23 cellular contexts compared by ENCODE assay signal in the genomic region with DNA sequence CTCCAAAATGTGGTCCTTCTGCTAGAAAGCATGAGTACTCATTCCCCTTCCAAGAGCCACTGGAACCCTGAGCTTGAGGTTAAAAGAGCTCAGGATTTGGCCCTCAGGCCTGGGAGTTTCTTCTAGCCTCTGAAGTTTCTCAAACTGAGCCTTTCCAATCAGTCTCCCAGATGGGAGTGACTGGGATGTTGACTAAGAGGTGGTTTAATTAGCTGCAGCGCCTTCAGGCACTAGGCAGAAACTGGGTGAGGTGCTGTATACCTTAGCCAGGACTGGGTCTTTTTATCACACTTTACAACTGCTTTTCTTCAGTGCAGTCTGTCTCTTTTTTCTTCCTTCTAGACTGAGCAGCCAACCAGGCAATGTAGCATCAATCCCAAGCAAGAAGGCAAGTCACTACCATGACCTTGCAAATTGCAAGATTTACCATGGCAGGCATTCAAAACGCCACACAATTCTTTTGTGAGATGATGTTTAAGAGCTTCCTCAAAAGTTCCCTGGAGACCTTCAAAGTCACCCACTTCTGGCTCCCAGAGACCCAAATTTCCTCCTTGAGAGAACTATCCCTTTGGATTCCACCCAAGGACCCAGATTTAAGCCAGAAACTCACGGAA.
DNase-seq lines count a peak whose midpoint lies in the region; ATAC-seq and TF ChIP-seq lines count a peak whose summit lies in the region.
"Had no signal": no experiment of that assay in that cellular context is flagged by ENCODE, and none has a peak within 500 bp of the region (broad histone marks: within the 10 kb centered on the region; RNA-seq: fewer than 3 reads in every experiment).

No MANE protein-coding gene starts in this region.

- H3K27me3 ChIP-seq in body of pancreas, result no peaks in the 10 kb centered on the region
- H3K27me3 ChIP-seq in gastroesophageal sphincter, result no peaks in the 10 kb centered on the region
- H3K27me3 ChIP-seq in sigmoid colon, result no peaks in the 10 kb centered on the region
- H3K27me3 ChIP-seq: SJCRH30 had no signal

- TF ChIP-seq EP300 in gastroesophageal sphincter (IDR thresholded peaks at IDR 0.05), result no peak
- TF ChIP-seq EP300 in sigmoid colon (IDR thresholded peaks at IDR 0.05), result no peak

- H3K4me1 ChIP-seq in body of pancreas, result peaks cover 71% of the 10 kb centered on the region
- peaks cover 0 to 24% (median 0%) of the 10 kb centered on the region in 3 donors for H3K4me1 ChIP-seq in gastroesophageal sphincter
- H3K4me1 ChIP-seq in sigmoid colon, result peaks cover 0 to 27% (median 11%) of the 10 kb centered on the region in 4 donors

- 75 to 80% methylated on average over 3 of the region's 3 CpGs for WGBS in body of pancreas, 2 donors
- 66 to 67% methylated on average over 1 to 3 of the region's 3 CpGs for WGBS in gastroesophageal sphincter (ENCODE audit: low coverage in 1 of 2), 2 donors
- WGBS in sigmoid colon, 2 donors, result 68 to 73% methylated on average over 3 of the region's 3 CpGs

- no peak overlapping the region for H3K4me3 ChIP-seq in body of pancreas
- no peak overlapping the region for H3K4me3 ChIP-seq in gastroesophageal sphincter
- no peak overlapping the region for H3K4me3 ChIP-seq in sigmoid colon
- H3K4me3 ChIP-seq: SJCRH30 had no signal

- TF ChIP-seq POLR2A in body of pancreas (IDR thresholded peaks at IDR 0.05) (no peak), gastroesophageal sphincter (IDR thresholded peaks at IDR 0.05) (no peak), sigmoid colon (IDR thresholded peaks at IDR 0.05) (no peak)

- H3K27ac ChIP-seq in body of pancreas (peak overlapping the region in 3 of 4 donors; percentile 12 to 52 (median 37)), gastroesophageal sphincter (peak overlapping the region in 3 of 4 donors; percentile 28 to 63 (median 63)), sigmoid colon (peak overlapping the region in 3 of 4 donors; percentile 23 to 70 (median 48))
- H3K27ac ChIP-seq: C4-2B, SJCRH30 had no signal

- no peaks in the 10 kb centered on the region for H3K9me3 ChIP-seq in body of pancreas
- H3K9me3 ChIP-seq in gastroesophageal sphincter, result no peaks in the 10 kb centered on the region
- no peaks in the 10 kb centered on the region for H3K9me3 ChIP-seq in sigmoid colon
- H3K9me3 ChIP-seq: SJCRH30 had no signal

- no peak for ATAC-seq in body of pancreas
- no peak for ATAC-seq in gastroesophageal sphincter
- ATAC-seq in HG03354 (IDR thresholded peaks at IDR 0.05; ENCODE audit: poor library complexity, severe bottlenecking, unreplicated experiment), result no peak
- ATAC-seq: Panc1 had no signal

- DNase-seq in M059J (ENCODE audit: low read depth) (peak; percentile 56), body of pancreas (peak in 1 of 4 donors; percentile 37), sigmoid colon (no peak), EL (no peak), globus pallidus (ENCODE audit: low spot score) (no peak), OCI-M2 (lab: John Stamatoyannopoulos, UW; ENCODE audit: unreplicated experiment) (no peak)
- DNase-seq: AML-193; Calu3; CD8-positive, alpha-beta memory T cell; H7; Kasumi-1; MM.1S; NCI-H1092; NCI-H1436; NCI-H187 treated with DMSO at 0.1 percent for 48 hours; NCI-H2107; NCI-H446 treated with DMSO at 0.1 percent for 48 hours; NCI-H526 treated with DMSO at 0.1 percent for 48 hours; SJCRH30 had no signal

- intact Hi-C loops in body of pancreas (cut with DNase I) (no loop called here), sigmoid colon (cut with DNase I) (no loop called here)

- H3K36me3 ChIP-seq in body of pancreas (replicated peaks in 1 of 2; ENCODE audit: insufficient read depth in 1 of 2, low read depth in 2 of 2) (no peaks in the 10 kb centered on the region), gastroesophageal sphincter (no peaks in the 10 kb centered on the region), sigmoid colon (no peaks in the 10 kb centered on the region)
- H3K36me3 ChIP-seq: SJCRH30 had no signal

- TF ChIP-seq CTCF in body of pancreas (IDR thresholded peaks at IDR 0.05) (no peak), gastroesophageal sphincter (IDR thresholded peaks at IDR 0.05) (no peak), sigmoid colon (IDR thresholded peaks at IDR 0.05) (no peak)
